8 cellular contexts compared by ENCODE assay signal in genomic region chr18:76251691-76252090, GRCh38.
"Had no signal": no experiment of that assay in that cellular context is flagged by ENCODE, and none has a peak within 500 bp of the region (broad histone marks: within the 10 kb centered on the region; RNA-seq: fewer than 3 reads in every experiment).

No MANE protein-coding gene starts in this region.

- H3K4me1 ChIP-seq: HAP-1 had no signal

- H3K4me3 ChIP-seq: GM23248, GM23338, HAP-1 had no signal

- H3K27ac ChIP-seq: GM23248 had no signal

- H3K36me3 ChIP-seq: HAP-1 had no signal

- DNase-seq: GM23248, GOT3, H7, H9, HCEC 1CT, HFFc6 had no signal

- H3K9me3 ChIP-seq: HAP-1 had no signal
